ENCODE assay signal across 16 cellular contexts in the genomic region with DNA sequence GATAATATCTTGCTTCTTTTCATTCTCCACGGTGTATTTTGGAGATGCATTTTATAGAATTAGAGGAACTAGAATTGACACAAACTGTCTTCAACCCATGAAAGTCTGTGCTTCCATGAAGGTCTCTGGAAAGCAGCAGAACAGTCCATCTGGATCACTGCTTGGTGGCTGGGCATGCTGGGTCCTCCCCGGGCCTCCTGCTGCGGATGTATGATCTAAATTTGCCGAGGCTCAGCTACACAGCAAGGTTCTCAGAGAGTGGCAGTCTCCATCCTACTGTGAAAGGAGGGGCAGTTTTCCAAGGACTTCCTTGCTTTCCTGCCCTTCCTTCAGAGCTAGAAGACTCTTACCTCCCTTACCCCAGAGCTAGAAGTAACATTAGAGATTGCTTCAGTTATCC. TPM values are rescaled to one million over a fixed set of nuclear protein-coding genes. Genes with fewer than 3 reads are reported as not detected.
A peak's percentile ranks its signal among the peaks of the same experiment; 100 is the strongest.
DNase-seq lines count a peak whose midpoint lies in the region; ATAC-seq and TF ChIP-seq lines count a peak whose summit lies in the region.
"Had no signal": no experiment of that assay in that cellular context is flagged by ENCODE, and none has a peak within 500 bp of the region (broad histone marks: within the 10 kb centered on the region; RNA-seq: fewer than 3 reads in every experiment).

No MANE protein-coding gene starts in this region.

- peaks cover 40% of the 10 kb centered on the region for H3K36me3 Mint-ChIP-seq in stimulated activated memory B cell treated with anti-CD40 and anti-IgM and Interleukin-4, amounts not matched to agents 10 μg/mL and 1 μg/mL and 100 μg/mL, for 72 hours
- H3K36me3 Mint-ChIP-seq in activated naive CD4-positive, alpha-beta T cell treated with anti-CD3 and anti-CD28 coated beads for 36 hours (ENCODE audit: low read depth), result no peaks in the 10 kb centered on the region

- H3K27me3 Mint-ChIP-seq in stimulated activated memory B cell treated with anti-CD40 and anti-IgM and Interleukin-4, amounts not matched to agents 10 μg/mL and 1 μg/mL and 100 μg/mL, for 72 hours, result no peaks in the 10 kb centered on the region
- H3K27me3 Mint-ChIP-seq in activated naive CD4-positive, alpha-beta T cell treated with anti-CD3 and anti-CD28 coated beads for 36 hours (ENCODE audit: low read depth), result no peaks in the 10 kb centered on the region

- no peak overlapping the region for H3K27ac Mint-ChIP-seq in stimulated activated memory B cell treated with anti-CD40 and anti-IgM and Interleukin-4, amounts not matched to agents 10 μg/mL and 1 μg/mL and 100 μg/mL, for 72 hours
- no peak overlapping the region for H3K27ac Mint-ChIP-seq in activated naive CD4-positive, alpha-beta T cell treated with anti-CD3 and anti-CD28 coated beads for 36 hours

- no peak overlapping the region for H3K4me3 ChIP-seq in SK-N-MC
- H3K4me3 ChIP-seq in right lobe of liver, result no peak overlapping the region
- H3K4me3 ChIP-seq: hepatocyte had no signal

- ATAC-seq in right lobe of liver, result peak in 1 of 4 donors; percentile 10
- no peak for ATAC-seq in stimulated activated memory B cell treated with anti-CD40 and anti-IgM and Interleukin-4, amounts not matched to agents 10 μg/mL and 1 μg/mL and 100 μg/mL, for 72 hours
- ATAC-seq: left lobe of liver had no signal

- CTCF ChIA-PET in activated naive CD4-positive, alpha-beta T cell treated with anti-CD3 and anti-CD28 coated beads for 36 hours (lab: Charles Lee), result interaction anchor here (0.5 to 3.1 kb wide), 10 partner anchors 10 to 287 kb away, joined by 4 to 27 read pairs (median 4); a partner anchor contains a TSS

- peaks cover 0 to 26% (median 7%) of the 10 kb centered on the region in 4 donors for H3K4me1 ChIP-seq in right lobe of liver

- peak overlapping the region; percentile 65 for H3K27ac ChIP-seq in SK-N-MC
- H3K27ac ChIP-seq in right lobe of liver, result peak overlapping the region in 2 of 3 donors; percentile 10 to 47
- H3K27ac ChIP-seq: C4-2B had no signal

- H3K4me1 Mint-ChIP-seq in stimulated activated memory B cell treated with anti-CD40 and anti-IgM and Interleukin-4, amounts not matched to agents 10 μg/mL and 1 μg/mL and 100 μg/mL, for 72 hours, result peaks cover 62% of the 10 kb centered on the region
- peaks cover 32% of the 10 kb centered on the region for H3K4me1 Mint-ChIP-seq in activated naive CD4-positive, alpha-beta T cell treated with anti-CD3 and anti-CD28 coated beads for 36 hours (ENCODE audit: low read depth)

- DNase-seq in G401 (ENCODE audit: low spot score), result peak; percentile 27
- no peak for DNase-seq in SK-N-MC (ENCODE audit: low read depth, low spot score)
- no peak for DNase-seq in right lobe of liver
- no peak for DNase-seq in foreskin melanocyte
- no peak for DNase-seq in activated naive CD4-positive, alpha-beta T cell treated with anti-CD3 and anti-CD28 coated beads for 36 hours
- DNase-seq in NCI-H2029 treated with DMSO at 0.1 percent for 48 hours (lab: John Stamatoyannopoulos, UW), result no peak
- no peak for DNase-seq in globus pallidus (ENCODE audit: low spot score)
- DNase-seq: activated gamma-delta T cell treated with Interleukin-2 at 50 U/mL for 16 hours, EL, H7, NCI-H1694 treated with DMSO at 0.1 percent for 48 hours, NCI-H69 had no signal

- no peak overlapping the region for H3K9ac ChIP-seq in SK-N-MC (ENCODE audit: insufficient read length)

- in situ Hi-C loops in G401 (cut with HindIII; ENCODE audit: low sequenced_read_pairs), result no loop called here

- no peak for TF ChIP-seq CTCF in right lobe of liver (IDR thresholded peaks at IDR 0.05)

- H3K9me3 Mint-ChIP-seq in stimulated activated memory B cell treated with anti-CD40 and anti-IgM and Interleukin-4, amounts not matched to agents 10 μg/mL and 1 μg/mL and 100 μg/mL, for 72 hours, result no peaks in the 10 kb centered on the region
- H3K9me3 Mint-ChIP-seq in activated naive CD4-positive, alpha-beta T cell treated with anti-CD3 and anti-CD28 coated beads for 36 hours, result no peaks in the 10 kb centered on the region

- H3K4me3 Mint-ChIP-seq in stimulated activated memory B cell treated with anti-CD40 and anti-IgM and Interleukin-4, amounts not matched to agents 10 μg/mL and 1 μg/mL and 100 μg/mL, for 72 hours, result peak overlapping the region; percentile 78
- no peak overlapping the region for H3K4me3 Mint-ChIP-seq in activated naive CD4-positive, alpha-beta T cell treated with anti-CD3 and anti-CD28 coated beads for 36 hours

- H3K9me3 ChIP-seq in SK-N-MC (ENCODE audit: low read depth, low read length) (no peaks in the 10 kb centered on the region), right lobe of liver (no peaks in the 10 kb centered on the region)

- H3K27me3 ChIP-seq in right lobe of liver, result no peaks in the 10 kb centered on the region
- H3K27me3 ChIP-seq: hepatocyte had no signal

- 47% methylated on average over 4 of the region's 4 CpGs for WGBS in right lobe of liver (ENCODE audit: insufficient coverage, low coverage, low lambda C conversion rate, missing lambda C conversion rate)

- H3K36me3 ChIP-seq in SK-N-MC (ENCODE audit: insufficient read depth, low read length), result no peaks in the 10 kb centered on the region; the same call in 1 of the 2 replicates
- no peaks in the 10 kb centered on the region for H3K36me3 ChIP-seq in right lobe of liver

- no peak for TF ChIP-seq POLR2A in right lobe of liver (IDR thresholded peaks at IDR 0.05)

- intact Hi-C loops in right lobe of liver (cut with DNase I), result no loop called here
- intact Hi-C loops in activated naive CD4-positive, alpha-beta T cell treated with anti-CD3 and anti-CD28 coated beads for 36 hours (cut with micrococcal nuclease), result loop anchor here (5.0 kb wide), 2 partner anchors 120 to 385 kb away; a partner anchor contains a TSS

RNA-seq across cellular contexts. Expression of a gene that starts 15.1 kb away (rescaled TPM):
- total RNA-seq in G401 (2014; rRNA removed; shearing (Covaris generic)), result 37.1 and 69.0 TPM in 2 replicates
- 10 to 100 TPM; 11.7 to 31.7 (median 21.8) TPM for total RNA-seq in right lobe of liver
- total RNA-seq in activated naive CD4-positive, alpha-beta T cell treated with anti-CD3 and anti-CD28 coated beads for 36 hours, result 1 to 10 TPM; 4.6 to 4.7 TPM

RNA-seq across cellular contexts. Expression of a gene that starts 54.0 kb away (rescaled TPM):
- 30.6 and 47.6 TPM in 2 replicates for total RNA-seq in G401 (2014; rRNA removed; shearing (Covaris generic))
- total RNA-seq in right lobe of liver, result 1 to 10 TPM; 2.2 to 8.6 (median 3.7) TPM
- 10 to 100 TPM; 54.6 to 54.9 TPM for total RNA-seq in activated naive CD4-positive, alpha-beta T cell treated with anti-CD3 and anti-CD28 coated beads for 36 hours
